Comparison of ENCODE assay signal across 12 cellular contexts in the genomic region with DNA sequence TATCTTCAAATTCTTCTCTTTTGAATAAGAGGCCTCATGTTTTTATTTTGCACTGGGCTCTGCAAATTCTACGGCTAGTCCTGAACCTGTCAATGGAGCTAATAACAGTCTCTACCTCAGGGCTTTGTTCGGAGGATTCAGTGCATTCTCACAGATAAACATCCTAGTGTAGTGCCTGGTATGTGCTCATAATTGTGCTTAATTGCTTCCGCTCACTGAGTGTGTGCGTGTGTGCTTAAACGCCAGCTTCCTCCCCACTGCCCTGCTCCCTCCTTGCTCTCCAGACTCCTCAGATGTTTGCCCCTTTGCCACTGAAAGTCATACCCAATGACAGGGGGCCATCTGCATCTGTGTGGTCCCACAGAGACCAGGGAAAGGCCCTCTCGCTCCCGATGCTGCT. TPM values are rescaled to one million over a fixed set of nuclear protein-coding genes. Genes with fewer than 3 reads are reported as not detected.
DNase-seq lines count a peak whose midpoint lies in the region; ATAC-seq and TF ChIP-seq lines count a peak whose summit lies in the region.
"Had no signal": no experiment of that assay in that cellular context is flagged by ENCODE, and none has a peak within 500 bp of the region (broad histone marks: within the 10 kb centered on the region; RNA-seq: fewer than 3 reads in every experiment).

No MANE protein-coding gene starts in this region.

- DNase-seq in activated naive CD4-positive, alpha-beta T cell treated with anti-CD3 and anti-CD28 coated beads for 36 hours = peak; percentile 30
- DNase-seq in activated naive CD4-positive, alpha-beta T cell treated with Interleukin-2 at 50 U/mL for 16 hours = no peak
- DNase-seq in Peyer's patch (no peak), esophagus muscularis mucosa (ENCODE audit: extremely low spot score) (no peak), ACHN (no peak), NCI-H2081 (lab: John Stamatoyannopoulos, UW) (no peak)
- DNase-seq in stimulated activated naive CD8-positive, alpha-beta T cell treated with anti-CD3 and anti-CD28 coated beads, Interleukin-15, amount 100 ng/mL, for 72 hours = no peak
- DNase-seq: HFFc6, NCI-H82, SW 1271 had no signal

- 57% methylated on average over 7 of the region's 7 CpGs for WGBS in esophagus muscularis mucosa

- TF ChIP-seq CTCF in Peyer's patch (IDR thresholded peaks at IDR 0.05) = no peak
- TF ChIP-seq CTCF in esophagus muscularis mucosa (IDR thresholded peaks at IDR 0.05) = no peak

- H3K4me3 ChIP-seq in Peyer's patch (no peak overlapping the region), esophagus muscularis mucosa (no peak overlapping the region)

- H3K9me3 ChIP-seq in Peyer's patch = no peaks in the 10 kb centered on the region
- no peaks in the 10 kb centered on the region for H3K9me3 ChIP-seq in esophagus muscularis mucosa

- H3K9me3 Mint-ChIP-seq in activated naive CD4-positive, alpha-beta T cell treated with anti-CD3 and anti-CD28 coated beads for 36 hours = no peaks in the 10 kb centered on the region
- H3K9me3 Mint-ChIP-seq in stimulated activated naive CD8-positive, alpha-beta T cell treated with anti-CD3 and anti-CD28 coated beads, Interleukin-15, amount 100 ng/mL, for 72 hours = no peaks in the 10 kb centered on the region
- H3K9me3 Mint-ChIP-seq: HFFc6 had no signal

- intact Hi-C loops in activated naive CD4-positive, alpha-beta T cell treated with anti-CD3 and anti-CD28 coated beads for 36 hours (cut with micrococcal nuclease) = no loop called here
- intact Hi-C loops in esophagus muscularis mucosa (cut with DNase I) = no loop called here

- no peaks in the 10 kb centered on the region for H3K27me3 ChIP-seq in Peyer's patch
- H3K27me3 ChIP-seq in esophagus muscularis mucosa = no peaks in the 10 kb centered on the region

- TF ChIP-seq EP300 in esophagus muscularis mucosa (IDR thresholded peaks at IDR 0.05) = no peak

- peak overlapping the region; percentile 100 for H3K27ac Mint-ChIP-seq in activated naive CD4-positive, alpha-beta T cell treated with anti-CD3 and anti-CD28 coated beads for 36 hours
- peak overlapping the region; percentile 95 to 96 for H3K27ac Mint-ChIP-seq in stimulated activated naive CD8-positive, alpha-beta T cell treated with anti-CD3 and anti-CD28 coated beads, Interleukin-15, amount 100 ng/mL, for 72 hours
- H3K27ac Mint-ChIP-seq: HFFc6 had no signal

- H3K27me3 Mint-ChIP-seq in activated naive CD4-positive, alpha-beta T cell treated with anti-CD3 and anti-CD28 coated beads for 36 hours (ENCODE audit: low read depth) = no peaks in the 10 kb centered on the region
- H3K27me3 Mint-ChIP-seq in stimulated activated naive CD8-positive, alpha-beta T cell treated with anti-CD3 and anti-CD28 coated beads, Interleukin-15, amount 100 ng/mL, for 72 hours = no peaks in the 10 kb centered on the region

- H3K36me3 ChIP-seq in Peyer's patch = no peaks in the 10 kb centered on the region
- peaks cover 0 to 18% (median 7%) of the 10 kb centered on the region in 4 donors for H3K36me3 ChIP-seq in esophagus muscularis mucosa

- CTCF ChIA-PET in activated naive CD4-positive, alpha-beta T cell treated with anti-CD3 and anti-CD28 coated beads for 36 hours (lab: Charles Lee) = interaction anchor here (1.0 kb wide), 1 partner anchor 134 kb away, joined by 3 read pairs; no protein-coding TSS in a partner anchor

- in situ Hi-C loops in ACHN (cut with HindIII; ENCODE audit: low pct_ligation_motif_present, low pct_unique_long_range_greater_than_20kb, low sequenced_read_pairs) = no loop called here

- H3K4me1 ChIP-seq in Peyer's patch = peaks cover 0 to 38% (median 15%) of the 10 kb centered on the region in 4 donors
- peaks cover 93 to 100% (median 100%) of the 10 kb centered on the region in 4 donors for H3K4me1 ChIP-seq in esophagus muscularis mucosa

- peaks cover 63% of the 10 kb centered on the region for H3K36me3 Mint-ChIP-seq in activated naive CD4-positive, alpha-beta T cell treated with anti-CD3 and anti-CD28 coated beads for 36 hours (ENCODE audit: low read depth)

- no peak for TF ChIP-seq POLR2A in Peyer's patch (IDR thresholded peaks at IDR 0.05)
- no peak for TF ChIP-seq POLR2A in esophagus muscularis mucosa (IDR thresholded peaks at IDR 0.05; ENCODE audit: low read depth)

- H3K4me3 Mint-ChIP-seq in activated naive CD4-positive, alpha-beta T cell treated with anti-CD3 and anti-CD28 coated beads for 36 hours = peak overlapping the region; percentile 57
- peak overlapping the region; percentile 77 to 80 for H3K4me3 Mint-ChIP-seq in stimulated activated naive CD8-positive, alpha-beta T cell treated with anti-CD3 and anti-CD28 coated beads, Interleukin-15, amount 100 ng/mL, for 72 hours
- H3K4me3 Mint-ChIP-seq: HFFc6 had no signal

- ATAC-seq in stimulated activated naive CD8-positive, alpha-beta T cell treated with anti-CD3 and anti-CD28 coated beads, Interleukin-15, amount 100 ng/mL, for 72 hours = peak; percentile 25
- no peak for ATAC-seq in HG03139 (IDR thresholded peaks at IDR 0.05; ENCODE audit: unreplicated experiment)

- H3K27ac ChIP-seq in Peyer's patch (peak overlapping the region; percentile 25 to 62 (median 32)), esophagus muscularis mucosa (replicated peaks in 1 of 4) (peak overlapping the region; percentile 64 to 99 (median 82))

- peaks cover 94% of the 10 kb centered on the region for H3K4me1 Mint-ChIP-seq in activated naive CD4-positive, alpha-beta T cell treated with anti-CD3 and anti-CD28 coated beads for 36 hours (ENCODE audit: low read depth)
- peaks cover 99% of the 10 kb centered on the region for H3K4me1 Mint-ChIP-seq in stimulated activated naive CD8-positive, alpha-beta T cell treated with anti-CD3 and anti-CD28 coated beads, Interleukin-15, amount 100 ng/mL, for 72 hours

RNA-seq across cellular contexts. Expression of a gene that starts 6.7 kb away (rescaled TPM):
- total RNA-seq in activated naive CD4-positive, alpha-beta T cell treated with anti-CD3 and anti-CD28 coated beads for 36 hours = 100 to 1,000 TPM; 150 to 155 TPM
- 10 to 100 TPM; 17.4 to 78.4 (median 19.7) TPM for total RNA-seq in Peyer's patch
- total RNA-seq in esophagus muscularis mucosa = 100 to 1,000 TPM; 119 to 197 (median 167) TPM
- total RNA-seq: MCF 10A had no signal
